In the genomic region with DNA sequence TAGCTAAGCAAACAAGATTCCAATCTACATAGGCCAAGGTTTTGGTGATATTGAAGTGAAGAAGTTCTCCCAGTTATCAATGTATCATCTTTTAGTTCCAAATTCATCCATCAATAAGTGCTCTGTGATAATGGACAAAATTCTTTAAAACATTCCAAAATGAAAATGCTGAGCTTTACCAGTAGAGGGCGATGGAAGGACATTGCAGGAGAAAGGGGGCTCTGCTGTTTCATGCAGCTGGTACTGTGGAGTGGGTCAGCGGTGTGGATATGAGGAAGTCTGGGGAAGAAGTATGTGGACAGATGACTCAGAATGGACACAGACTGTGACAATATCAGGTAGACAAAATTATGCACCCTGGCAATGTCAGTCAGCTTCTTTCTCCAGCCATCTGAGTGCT, we compare ENCODE assay signal across 8 cellular contexts.
A peak's percentile ranks its signal among the peaks of the same experiment; 100 is the strongest.
DNase-seq lines count a peak whose midpoint lies in the region; ATAC-seq and TF ChIP-seq lines count a peak whose summit lies in the region.

No MANE protein-coding gene starts in this region.

- ATAC-seq in GM19023 (IDR thresholded peaks at IDR 0.05; ENCODE audit: unreplicated experiment) (no peak), GM21717 (IDR thresholded peaks at IDR 0.05; ENCODE audit: unreplicated experiment) (no peak)

- H3K4me3 ChIP-seq in HFF-Myc (replicated peaks; ENCODE audit: low read depth, low read length), result no peak overlapping the region

- peak; percentile 33 for DNase-seq in D341Med (ENCODE audit: low spot score)
- no peak for DNase-seq in HFF-Myc (ENCODE audit: extremely low read depth, low read depth)
- DNase-seq in astrocyte of the hippocampus (ENCODE audit: low read depth, low spot score), result peak; percentile 36
- peak; percentile 3 for DNase-seq in medulla oblongata (ENCODE audit: extremely low spot score)
- no peak for DNase-seq in activated CD4-positive, alpha-beta T cell treated with anti-CD3 and anti-CD28 coated beads, Interleukin-2, amount 50 U/mL, for 48 hours
- no peak for DNase-seq in NK-92 (lab: John Stamatoyannopoulos, UW; ENCODE audit: unreplicated experiment)

- TF ChIP-seq CTCF in HFF-Myc (IDR thresholded peaks at IDR 0.05; ENCODE audit: low read depth, low read length, missing control alignments), result peak; percentile 26

Comparison
In these comparisons a context has a peak if more than half of its experiments do, and no peak if none do; other contexts are left out.
1. DNase-seq: peak in D341Med (single experiment), astrocyte of the hippocampus (single experiment) and medulla oblongata (single experiment); none in HFF-Myc (single experiment), activated CD4-positive, alpha-beta T cell treated with anti-CD3 and anti-CD28 coated beads, Interleukin-2, amount 50 U/mL, for 48 hours (0 of 2) and NK-92 (single experiment).